Comparison of ENCODE assay signal across 11 cellular contexts in genomic region chr6:71349976-71350615, GRCh38.
A peak's percentile ranks its signal among the peaks of the same experiment; 100 is the strongest.
DNase-seq lines count a peak whose midpoint lies in the region; ATAC-seq and TF ChIP-seq lines count a peak whose summit lies in the region.
"Had no signal": no experiment of that assay in that cellular context is flagged by ENCODE, and none has a peak within 500 bp of the region (broad histone marks: within the 10 kb centered on the region; RNA-seq: fewer than 3 reads in every experiment).

No MANE protein-coding gene starts in this region.

- H3K36me3 ChIP-seq in ascending aorta (no peaks in the 10 kb centered on the region), heart right ventricle (no peaks in the 10 kb centered on the region)

- H3K27ac ChIP-seq in ascending aorta (peak overlapping the region; percentile 70 to 75), heart right ventricle (peak overlapping the region; percentile 6 to 83 (median 58))
- H3K27ac ChIP-seq: VCaP had no signal

- H3K36me3 Mint-ChIP-seq in stimulated activated effector memory CD8-positive, alpha-beta T cell treated with anti-CD3 and anti-CD28 coated beads, Interleukin-12 subunit alpha, Interleukin-12 subunit beta, amount 100 ng/mL, for 72 hours, result no peaks in the 10 kb centered on the region
- H3K36me3 Mint-ChIP-seq in stimulated activated naive B cell treated with anti-CD40 and anti-IgM and Interleukin-4, amounts not matched to agents 10 μg/mL and 1 μg/mL and 100 μg/mL, for 72 hours, result no peaks in the 10 kb centered on the region

- no peak overlapping the region for H3K4me3 ChIP-seq in ascending aorta
- H3K4me3 ChIP-seq in heart right ventricle, result peak overlapping the region in 1 of 10 donors; percentile 5

- intact Hi-C loops in ascending aorta (cut with DNase I) (loop anchor here (2.0 to 10.0 kb wide), 5 partner anchors 61 to 935 kb away; partner anchors contain the start of genes FAM135A and OGFRL1), heart right ventricle (cut with DNase I) (loop anchor here in 9 of 10 donors (1.0 to 10.0 kb wide), 10 partner anchors 58 to 395 kb away; partner anchors contain the start of genes B3GAT2 (in 1 of the 9) and OGFRL1 (in 1 of the 9))

- DNase-seq in ascending aorta (ENCODE audit: low spot score in 2 of 2) (no peak), heart right ventricle (peak in 1 of 2 donors; percentile 69), D341Med (ENCODE audit: low spot score) (no peak), inferior parietal cortex (ENCODE audit: extremely low spot score) (no peak)
- DNase-seq in stimulated activated effector memory CD8-positive, alpha-beta T cell treated with anti-CD3 and anti-CD28 coated beads, Interleukin-12 subunit alpha, Interleukin-12 subunit beta, amount 100 ng/mL, for 72 hours (ENCODE audit: low spot score in 2 of 2), result no peak
- DNase-seq in stimulated activated naive B cell treated with anti-CD40 and anti-IgM and Interleukin-4, amounts not matched to agents 10 μg/mL and 1 μg/mL and 100 μg/mL, for 72 hours, result no peak
- DNase-seq: activated naive CD4-positive, alpha-beta T cell treated with anti-CD3 and anti-CD28 coated beads, Interleukin-2, amount 50 U/mL, for 16 hours; Calu3 had no signal

- no peaks in the 10 kb centered on the region for H3K4me1 Mint-ChIP-seq in stimulated activated effector memory CD8-positive, alpha-beta T cell treated with anti-CD3 and anti-CD28 coated beads, Interleukin-12 subunit alpha, Interleukin-12 subunit beta, amount 100 ng/mL, for 72 hours
- peaks cover 17 to 29% of the 10 kb centered on the region in 2 donors for H3K4me1 Mint-ChIP-seq in stimulated activated naive B cell treated with anti-CD40 and anti-IgM and Interleukin-4, amounts not matched to agents 10 μg/mL and 1 μg/mL and 100 μg/mL, for 72 hours

- ATAC-seq in GM18867 (IDR thresholded peaks at IDR 0.05; ENCODE audit: unreplicated experiment) (peak; percentile 34), heart right ventricle (peak in 7 of 8 donors; percentile 64 to 79 (median 71)), GM18873 (IDR thresholded peaks at IDR 0.05; ENCODE audit: low FRiP score, unreplicated experiment) (no peak)
- ATAC-seq in stimulated activated effector memory CD8-positive, alpha-beta T cell treated with anti-CD3 and anti-CD28 coated beads, Interleukin-12 subunit alpha, Interleukin-12 subunit beta, amount 100 ng/mL, for 72 hours, result peak; percentile 54
- no peak for ATAC-seq in stimulated activated naive B cell treated with anti-CD40 and anti-IgM and Interleukin-4, amounts not matched to agents 10 μg/mL and 1 μg/mL and 100 μg/mL, for 72 hours (replicated peaks)

- 41 to 47% methylated on average over 5 of the region's 5 CpGs for WGBS in heart right ventricle, 2 donors

- TF ChIP-seq CTCF in ascending aorta (IDR thresholded peaks at IDR 0.05) (no peak), heart right ventricle (IDR thresholded peaks at IDR 0.05) (no peak)

- no peak overlapping the region for H3K4me3 Mint-ChIP-seq in stimulated activated effector memory CD8-positive, alpha-beta T cell treated with anti-CD3 and anti-CD28 coated beads, Interleukin-12 subunit alpha, Interleukin-12 subunit beta, amount 100 ng/mL, for 72 hours
- H3K4me3 Mint-ChIP-seq in stimulated activated naive B cell treated with anti-CD40 and anti-IgM and Interleukin-4, amounts not matched to agents 10 μg/mL and 1 μg/mL and 100 μg/mL, for 72 hours, result no peak overlapping the region

- no peak overlapping the region for H3K27ac Mint-ChIP-seq in stimulated activated effector memory CD8-positive, alpha-beta T cell treated with anti-CD3 and anti-CD28 coated beads, Interleukin-12 subunit alpha, Interleukin-12 subunit beta, amount 100 ng/mL, for 72 hours
- H3K27ac Mint-ChIP-seq in stimulated activated naive B cell treated with anti-CD40 and anti-IgM and Interleukin-4, amounts not matched to agents 10 μg/mL and 1 μg/mL and 100 μg/mL, for 72 hours, result no peak overlapping the region

- H3K9me3 Mint-ChIP-seq in stimulated activated effector memory CD8-positive, alpha-beta T cell treated with anti-CD3 and anti-CD28 coated beads, Interleukin-12 subunit alpha, Interleukin-12 subunit beta, amount 100 ng/mL, for 72 hours, result no peaks in the 10 kb centered on the region
- no peaks in the 10 kb centered on the region for H3K9me3 Mint-ChIP-seq in stimulated activated naive B cell treated with anti-CD40 and anti-IgM and Interleukin-4, amounts not matched to agents 10 μg/mL and 1 μg/mL and 100 μg/mL, for 72 hours

- H3K9me3 ChIP-seq in ascending aorta (no peaks in the 10 kb centered on the region), heart right ventricle (no peaks in the 10 kb centered on the region)

- no peaks in the 10 kb centered on the region for H3K27me3 ChIP-seq in ascending aorta
- H3K27me3 ChIP-seq in heart right ventricle, result no peaks in the 10 kb centered on the region

- no peaks in the 10 kb centered on the region for H3K27me3 Mint-ChIP-seq in stimulated activated naive B cell treated with anti-CD40 and anti-IgM and Interleukin-4, amounts not matched to agents 10 μg/mL and 1 μg/mL and 100 μg/mL, for 72 hours

- H3K4me1 ChIP-seq in ascending aorta, result peaks cover 0 to 11% of the 10 kb centered on the region in 2 donors
- H3K4me1 ChIP-seq in heart right ventricle, result peaks cover 0 to 41% (median 20%) of the 10 kb centered on the region in 9 donors

Comparison
In these comparisons a context has a peak if more than half of its experiments do, and no peak if none do; other contexts are left out.
1. ATAC-seq: peak in GM18867 (single experiment), heart right ventricle (7 of 8) and stimulated activated effector memory CD8-positive, alpha-beta T cell treated with anti-CD3 and anti-CD28 coated beads, Interleukin-12 subunit alpha, Interleukin-12 subunit beta, amount 100 ng/mL, for 72 hours (single experiment); none in GM18873 (single experiment) and stimulated activated naive B cell treated with anti-CD40 and anti-IgM and Interleukin-4, amounts not matched to agents 10 μg/mL and 1 μg/mL and 100 μg/mL, for 72 hours (0 of 2).